ENCODE assay signal across 1 cellular context in the genomic region with DNA sequence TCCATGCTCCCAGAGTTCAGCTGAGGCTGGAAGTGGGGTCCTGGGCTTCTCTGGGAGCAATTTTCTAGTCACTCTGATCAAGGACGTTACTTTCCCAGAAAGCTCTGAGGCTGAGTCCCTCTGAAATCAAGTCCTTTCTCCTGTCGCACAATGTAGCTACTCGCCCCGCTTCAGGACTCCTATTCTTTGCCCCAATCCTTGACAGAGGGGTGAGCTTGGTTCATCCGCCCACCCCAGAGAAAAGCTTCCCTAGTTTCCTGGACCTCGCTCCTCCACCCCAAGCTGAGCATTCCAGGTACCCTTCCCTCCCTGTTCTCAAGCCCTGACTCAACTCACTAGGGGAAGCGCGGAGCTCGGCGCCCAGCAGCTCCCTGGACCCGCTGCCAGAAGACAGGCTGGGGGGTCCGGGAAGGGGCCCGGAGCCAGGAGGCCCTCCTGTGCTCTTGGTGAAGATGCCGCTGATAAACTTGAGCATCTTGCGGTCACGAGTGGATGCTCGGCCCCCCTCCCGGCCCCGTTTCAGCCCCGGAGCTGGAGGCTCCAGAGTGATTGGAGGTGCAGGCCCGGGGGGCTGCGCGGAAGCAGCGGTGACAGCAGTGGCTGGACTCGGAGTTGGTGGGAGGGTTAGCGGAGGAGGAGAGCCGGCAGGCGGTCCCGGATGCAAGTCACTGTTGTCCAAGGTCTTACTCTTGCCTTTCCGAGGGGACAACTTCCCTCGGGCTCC.
TF ChIP-seq lines count a peak whose summit lies in the region.

No MANE protein-coding gene starts in this region.

TF ChIP-seq in HEK293, 187 proteins besides CTCF, POLR2A, EP300 and RAD21 (continued from another document):
- TF ChIP-seq ZBTB10 (tag by site-specific recombination; IDR thresholded peaks at IDR 0.05) (0 out of 2 replicates have a peak, but pooled peaks have one; percentile 39), ZNF341 (tag by site-specific recombination; IDR thresholded peaks at IDR 0.05; ENCODE audit: low read depth) (peak; percentile 56; the same call in 1 of the 2 replicates), SP2 (tag by site-specific recombination; IDR thresholded peaks at IDR 0.05) (peak; percentile 55), ZNF394 (tag by site-specific recombination; IDR thresholded peaks at IDR 0.05; ENCODE audit: borderline replicate concordance) (no peak), ZNF645 (tag by site-specific recombination; IDR thresholded peaks at IDR 0.05) (no peak), GLIS1 (tag by site-specific recombination; IDR thresholded peaks at IDR 0.05) (peak; percentile 61), ZNF148 (tag by site-specific recombination; IDR thresholded peaks at IDR 0.05; ENCODE audit: borderline replicate concordance) (no peak), ZBTB17 (tag by site-specific recombination; IDR thresholded peaks at IDR 0.05) (peak; percentile 23; the same call in 1 of the 2 replicates), GLIS2 (tag by site-specific recombination; IDR thresholded peaks at IDR 0.05) (peak; percentile 88), EGR2 (tag by site-specific recombination; IDR thresholded peaks at IDR 0.05; ENCODE audit: low read depth) (peak; percentile 31; the same call in 1 of the 2 replicates), ZBTB20 (tag by site-specific recombination; IDR thresholded peaks at IDR 0.05) (peak; percentile 35; the same call in 1 of the 2 replicates), ZNF174 (tag by site-specific recombination; IDR thresholded peaks at IDR 0.05) (no peak)
- TF ChIP-seq, protein P1, sequence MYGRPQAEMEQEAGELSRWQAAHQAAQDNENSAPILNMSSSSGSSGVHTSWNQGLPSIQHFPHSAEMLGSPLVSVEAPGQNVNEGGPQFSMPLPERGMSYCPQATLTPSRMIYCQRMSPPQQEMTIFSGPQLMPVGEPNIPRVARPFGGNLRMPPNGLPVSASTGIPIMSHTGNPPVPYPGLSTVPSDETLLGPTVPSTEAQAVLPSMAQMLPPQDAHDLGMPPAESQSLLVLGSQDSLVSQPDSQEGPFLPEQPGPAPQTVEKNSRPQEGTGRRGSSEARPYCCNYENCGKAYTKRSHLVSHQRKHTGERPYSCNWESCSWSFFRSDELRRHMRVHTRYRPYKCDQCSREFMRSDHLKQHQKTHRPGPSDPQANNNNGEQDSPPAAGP (tag by site-specific recombination; IDR thresholded peaks at IDR 0.05) = no peak
TF ChIP-seq in HEK293: peak in this region for 15.
